In the genomic region with DNA sequence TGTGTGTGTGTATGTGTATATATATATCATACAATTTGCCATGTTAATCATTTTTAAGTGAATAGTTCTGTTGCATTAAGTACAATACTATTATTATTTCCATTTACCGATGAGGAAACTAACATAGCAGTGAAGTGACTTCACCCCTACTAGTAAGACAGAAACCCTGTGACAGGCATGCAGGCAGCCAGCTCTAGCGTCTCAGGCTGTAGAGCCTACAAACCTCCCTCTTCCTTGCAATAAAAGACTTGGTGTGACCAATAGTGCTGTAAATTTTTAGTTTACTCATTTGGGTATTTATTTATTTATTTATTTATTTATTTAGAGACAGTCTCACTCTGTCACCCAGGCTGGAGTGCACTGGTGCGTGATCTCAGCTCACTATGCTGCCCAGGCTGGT, we compare ENCODE assay signal across 17 cellular contexts. TPM values are rescaled to one million over a fixed set of nuclear protein-coding genes. Genes with fewer than 3 reads are reported as not detected.
DNase-seq lines count a peak whose midpoint lies in the region; ATAC-seq, FAIRE-seq and TF ChIP-seq lines count a peak whose summit lies in the region.
"Had no signal": no experiment of that assay in that cellular context is flagged by ENCODE, and none has a peak within 500 bp of the region (broad histone marks: within the 10 kb centered on the region; RNA-seq: fewer than 3 reads in every experiment).

No MANE protein-coding gene starts in this region.

- no peak overlapping the region for H3K4me3 Mint-ChIP-seq in CD4-positive, alpha-beta T cell
- H3K4me3 Mint-ChIP-seq in activated T-helper 2 cell treated with anti-CD3 and anti-CD28 coated beads, Interferon-gamma antibody, Interleukin-2, Interleukin-4, amounts not matched to agents 10 μg/mL and 5 μg/mL and 100 μg/mL, durations not matched to agents 14 hours and 24 hours and 36 hours (ENCODE audit: low read depth) = no peak overlapping the region
- no peak overlapping the region for H3K4me3 Mint-ChIP-seq in naive thymus-derived CD8-positive, alpha-beta T cell
- H3K4me3 Mint-ChIP-seq: GM23338 had no signal

- POLR2A ChIA-PET in CD4-positive, alpha-beta T cell (lab: Charles Lee) = interaction anchor here (1.1 to 1.4 kb wide), 2 partner anchors 11 to 21 kb away, joined by 3 to 4 read pairs; no protein-coding TSS in a partner anchor
- POLR2A ChIA-PET in naive thymus-derived CD8-positive, alpha-beta T cell (lab: Charles Lee) = interaction anchor here (0.6 to 1.1 kb wide), 2 partner anchors 18 to 124 kb away, joined by 3 to 5 read pairs; no protein-coding TSS in a partner anchor

- no peak for DNase-seq in CD4-positive, alpha-beta T cell
- DNase-seq in GM12891 (ENCODE audit: insufficient read length, low spot score) (no peak), NCI-H187 treated with DMSO at 0.1 percent for 48 hours (lab: John Stamatoyannopoulos, UW) (no peak), pons (ENCODE audit: low spot score) (no peak)
- DNase-seq in activated T-helper 2 cell treated with anti-CD3 and anti-CD28 coated beads, Interferon-gamma antibody, Interleukin-2, Interleukin-4, amounts not matched to agents 10 μg/mL and 5 μg/mL and 100 μg/mL, durations not matched to agents 14 hours and 24 hours and 36 hours (ENCODE audit: low spot score) = no peak
- no peak for DNase-seq in naive thymus-derived CD8-positive, alpha-beta T cell
- DNase-seq: adrenal gland; central memory CD4-positive, alpha-beta T cell; DMS 273 treated with DMSO at 0.1 percent for 48 hours; left lung; NCI-H526; PC-3; spleen had no signal

- H3K27me3 Mint-ChIP-seq in CD4-positive, alpha-beta T cell = no peaks in the 10 kb centered on the region
- no peaks in the 10 kb centered on the region for H3K27me3 Mint-ChIP-seq in activated T-helper 2 cell treated with anti-CD3 and anti-CD28 coated beads, Interferon-gamma antibody, Interleukin-2, Interleukin-4, amounts not matched to agents 10 μg/mL and 5 μg/mL and 100 μg/mL, durations not matched to agents 14 hours and 24 hours and 36 hours (ENCODE audit: low read depth)
- no peaks in the 10 kb centered on the region for H3K27me3 Mint-ChIP-seq in naive thymus-derived CD8-positive, alpha-beta T cell
- H3K27me3 Mint-ChIP-seq: progenitor cell of endocrine pancreas had no signal

- H3K27ac ChIP-seq in CD4-positive, alpha-beta T cell (ENCODE audit: low read depth, low read length) = no peak overlapping the region
- H3K27ac ChIP-seq: adrenal gland, left lung had no signal

- H3K4me1 Mint-ChIP-seq in CD4-positive, alpha-beta T cell (ENCODE audit: low read depth) = peaks cover 78% of the 10 kb centered on the region
- H3K4me1 Mint-ChIP-seq in activated T-helper 2 cell treated with anti-CD3 and anti-CD28 coated beads, Interferon-gamma antibody, Interleukin-2, Interleukin-4, amounts not matched to agents 10 μg/mL and 5 μg/mL and 100 μg/mL, durations not matched to agents 14 hours and 24 hours and 36 hours (ENCODE audit: low read depth) = peaks cover 55% of the 10 kb centered on the region
- H3K4me1 Mint-ChIP-seq in naive thymus-derived CD8-positive, alpha-beta T cell = peaks cover 21 to 77% (median 60%) of the 10 kb centered on the region in 4 donors
- H3K4me1 Mint-ChIP-seq: GM23338 had no signal

- no peaks in the 10 kb centered on the region for H3K27me3 ChIP-seq in CD4-positive, alpha-beta T cell (ENCODE audit: control insufficient read depth, insufficient read depth, low read length)
- H3K27me3 ChIP-seq: adrenal gland, left lung, spleen had no signal

- no peak for TF ChIP-seq CTCF in CD4-positive, alpha-beta T cell (IDR thresholded peaks at IDR 0.05)

- intact Hi-C loops in CD4-positive, alpha-beta T cell (cut with DNase I, micrococcal nuclease) = no loop called here
- intact Hi-C loops in activated T-helper 2 cell treated with anti-CD3 and anti-CD28 coated beads, Interferon-gamma antibody, Interleukin-2, Interleukin-4, amounts not matched to agents 10 μg/mL and 5 μg/mL and 100 μg/mL, durations not matched to agents 14 hours and 24 hours and 36 hours (cut with micrococcal nuclease) = no loop called here

- H3K9me3 ChIP-seq in CD4-positive, alpha-beta T cell (ENCODE audit: control insufficient read depth, low read length) = peaks cover 5% of the 10 kb centered on the region
- H3K9me3 ChIP-seq: adrenal gland had no signal

- FAIRE-seq in GM12891 (lab: Jason Lieb, UNC) = no peak
- FAIRE-seq: TTC549 had no signal

- no peaks in the 10 kb centered on the region for H3K9me3 Mint-ChIP-seq in CD4-positive, alpha-beta T cell
- H3K9me3 Mint-ChIP-seq in activated T-helper 2 cell treated with anti-CD3 and anti-CD28 coated beads, Interferon-gamma antibody, Interleukin-2, Interleukin-4, amounts not matched to agents 10 μg/mL and 5 μg/mL and 100 μg/mL, durations not matched to agents 14 hours and 24 hours and 36 hours = peaks cover 8% of the 10 kb centered on the region
- peaks cover 0 to 7% (median 0%) of the 10 kb centered on the region in 9 donors for H3K9me3 Mint-ChIP-seq in naive thymus-derived CD8-positive, alpha-beta T cell

- CTCF ChIA-PET in CD4-positive, alpha-beta T cell (lab: Charles Lee) = interaction anchor here (1.1 to 1.4 kb wide), 2 partner anchors 13 to 20 kb away, joined by 3 to 6 read pairs; no protein-coding TSS in a partner anchor

- H3K27ac Mint-ChIP-seq in CD4-positive, alpha-beta T cell = peak overlapping the region; percentile 78
- peak overlapping the region; percentile 99 for H3K27ac Mint-ChIP-seq in activated T-helper 2 cell treated with anti-CD3 and anti-CD28 coated beads, Interferon-gamma antibody, Interleukin-2, Interleukin-4, amounts not matched to agents 10 μg/mL and 5 μg/mL and 100 μg/mL, durations not matched to agents 14 hours and 24 hours and 36 hours
- peak overlapping the region in 9 of 10 donors; percentile 14 to 86 (median 46) for H3K27ac Mint-ChIP-seq in naive thymus-derived CD8-positive, alpha-beta T cell
- H3K27ac Mint-ChIP-seq: GM23338, progenitor cell of endocrine pancreas had no signal

- peaks cover 76% of the 10 kb centered on the region for H3K36me3 Mint-ChIP-seq in CD4-positive, alpha-beta T cell (ENCODE audit: low read depth)
- peaks cover 82% of the 10 kb centered on the region for H3K36me3 Mint-ChIP-seq in activated T-helper 2 cell treated with anti-CD3 and anti-CD28 coated beads, Interferon-gamma antibody, Interleukin-2, Interleukin-4, amounts not matched to agents 10 μg/mL and 5 μg/mL and 100 μg/mL, durations not matched to agents 14 hours and 24 hours and 36 hours (ENCODE audit: low read depth)
- H3K36me3 Mint-ChIP-seq in naive thymus-derived CD8-positive, alpha-beta T cell = peaks cover 0 to 44% (median 14%) of the 10 kb centered on the region in 3 donors

- no peak for ATAC-seq in CD4-positive, alpha-beta T cell (ENCODE audit: poor library complexity)
- no peak for ATAC-seq in naive thymus-derived CD8-positive, alpha-beta T cell
- ATAC-seq in GM21423 (IDR thresholded peaks at IDR 0.05; ENCODE audit: unreplicated experiment) = no peak
- ATAC-seq: GM23338, left lung, PC-3 had no signal

- peak; percentile 53 for TF ChIP-seq POLR2A in GM12891 (IDR thresholded peaks at IDR 0.05; ENCODE audit: low read depth, low read length)

TF ChIP-seq in GM12891, 5 proteins besides CTCF, POLR2A, EP300 and RAD21:
- no peak for TF ChIP-seq POU2F2 (IDR thresholded peaks at IDR 0.05; ENCODE audit: low read depth, low read length)
- peak; percentile 47; the same call in 1 of the 2 replicates for TF ChIP-seq POLR2AphosphoS5 (IDR thresholded peaks at IDR 0.05; ENCODE audit: low read depth, low read length)

RNA-seq across cellular contexts. Expression of a gene that starts 24.7 kb away (rescaled TPM):
- total RNA-seq in CD4-positive, alpha-beta T cell = 100 to 1,000 TPM; 166 to 181 TPM
- 209 TPM for polyA plus RNA-seq in GM12891 (2012; ENCODE audit: low read depth, missing spikeins)
- total RNA-seq in activated T-helper 2 cell treated with anti-CD3 and anti-CD28 coated beads, Interferon-gamma antibody, Interleukin-2, Interleukin-4, amounts not matched to agents 10 μg/mL and 5 μg/mL and 100 μg/mL, durations not matched to agents 14 hours and 24 hours and 36 hours = 358 and 359 TPM in 2 replicates
- 100 to 1,000 TPM; 156 to 164 TPM for total RNA-seq in naive thymus-derived CD8-positive, alpha-beta T cell
- 100 to 1,000 TPM; 130 to 143 (median 136) TPM for polyA plus RNA-seq in naive thymus-derived CD8-positive, alpha-beta T cell

RNA-seq across cellular contexts. Expression of a gene that starts 35.4 kb away (rescaled TPM):
- total RNA-seq in CD4-positive, alpha-beta T cell = 10 to 100 TPM; 18.9 to 19.2 TPM
- polyA plus RNA-seq in GM12891 (2012; ENCODE audit: low read depth, missing spikeins) = 9.8 TPM
- total RNA-seq in activated T-helper 2 cell treated with anti-CD3 and anti-CD28 coated beads, Interferon-gamma antibody, Interleukin-2, Interleukin-4, amounts not matched to agents 10 μg/mL and 5 μg/mL and 100 μg/mL, durations not matched to agents 14 hours and 24 hours and 36 hours = 22.3 and 23.7 TPM in 2 replicates
- 10 to 100 TPM; 21.9 to 25.3 TPM for total RNA-seq in naive thymus-derived CD8-positive, alpha-beta T cell
- 1 to 10 TPM; 1.4 to 3.2 (median 2.2) TPM for polyA plus RNA-seq in naive thymus-derived CD8-positive, alpha-beta T cell

Comparison
In these comparisons a context has a peak if more than half of its experiments do, and no peak if none do; other contexts are left out.
1. H3K27ac Mint-ChIP-seq: peak in every context shown above with its lines; median percentile 99 in activated T-helper 2 cell treated with anti-CD3 and anti-CD28 coated beads, Interferon-gamma antibody, Interleukin-2, Interleukin-4, amounts not matched to agents 10 μg/mL and 5 μg/mL and 100 μg/mL, durations not matched to agents 14 hours and 24 hours and 36 hours; 78 in CD4-positive, alpha-beta T cell; 46 in naive thymus-derived CD8-positive, alpha-beta T cell.